Comparison of ENCODE assay signal across 8 cellular contexts in the genomic region with DNA sequence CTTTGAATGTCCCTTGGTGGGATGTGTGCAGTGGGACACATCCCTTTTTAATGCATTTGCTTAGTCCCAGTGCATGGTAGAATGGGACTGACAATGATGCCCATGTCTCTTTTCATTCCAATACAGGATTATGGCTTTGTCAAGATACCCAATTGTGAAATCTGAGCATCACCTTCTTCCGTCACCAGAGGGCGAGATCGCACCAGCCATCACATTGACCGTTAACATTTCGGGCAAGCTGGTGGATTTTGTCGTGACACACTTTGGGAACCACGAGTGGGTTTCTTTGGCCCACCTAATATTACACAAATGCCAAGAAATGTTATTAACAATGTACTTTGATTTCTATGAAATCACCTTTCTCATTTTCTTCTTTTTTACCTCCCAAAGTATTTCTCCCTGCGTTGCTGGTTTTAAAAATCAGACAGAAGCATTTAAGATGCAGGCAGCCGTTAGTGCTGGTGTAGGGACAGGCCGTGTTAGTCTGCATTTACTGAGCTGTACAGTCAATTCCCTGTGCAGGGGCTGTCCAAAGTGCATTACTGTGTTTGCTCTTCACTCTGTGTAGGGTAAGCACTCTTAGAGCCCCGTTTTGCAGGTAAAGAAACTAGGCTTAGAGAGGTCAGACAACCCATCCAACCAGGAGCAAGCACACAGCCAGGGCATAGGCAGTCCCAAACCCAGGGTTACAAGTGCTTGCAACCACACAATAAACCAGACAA. TPM values are rescaled to one million over a fixed set of nuclear protein-coding genes. Genes with fewer than 3 reads are reported as not detected.
DNase-seq lines count a peak whose midpoint lies in the region; ATAC-seq and TF ChIP-seq lines count a peak whose summit lies in the region.

No MANE protein-coding gene starts in this region.

- H3K9me3 ChIP-seq in esophagus squamous epithelium, result no peaks in the 10 kb centered on the region

- TF ChIP-seq CTCF in LNCAP (IDR thresholded peaks at IDR 0.05) (peak; percentile 80), nephron (IDR thresholded peaks at IDR 0.05; ENCODE audit: unreplicated experiment in 3 of 3) (peak in 2 of 3 experiments; percentile 19 to 22), esophagus squamous epithelium (IDR thresholded peaks at IDR 0.05) (peak in 1 of 6 experiments; percentile 46)

- ATAC-seq in GM19452 (IDR thresholded peaks at IDR 0.05; ENCODE audit: unreplicated experiment) (no peak), HG03457 (IDR thresholded peaks at IDR 0.05; ENCODE audit: unreplicated experiment) (no peak)

- no peaks in the 10 kb centered on the region for H3K9me3 Mint-ChIP-seq in activated naive CD4-positive, alpha-beta T cell treated with anti-CD3 and anti-CD28 coated beads for 36 hours
- H3K9me3 Mint-ChIP-seq in nephron, result peaks cover 21% of the 10 kb centered on the region

- H3K36me3 Mint-ChIP-seq in activated naive CD4-positive, alpha-beta T cell treated with anti-CD3 and anti-CD28 coated beads for 36 hours (ENCODE audit: low read depth), result no peaks in the 10 kb centered on the region
- no peaks in the 10 kb centered on the region for H3K36me3 Mint-ChIP-seq in nephron (ENCODE audit: low read depth)

- no peaks in the 10 kb centered on the region for H3K4me1 ChIP-seq in esophagus squamous epithelium

- H3K27ac ChIP-seq in esophagus squamous epithelium, result no peak overlapping the region

- no peaks in the 10 kb centered on the region for H3K4me1 Mint-ChIP-seq in activated naive CD4-positive, alpha-beta T cell treated with anti-CD3 and anti-CD28 coated beads for 36 hours (ENCODE audit: low read depth)
- no peaks in the 10 kb centered on the region for H3K4me1 Mint-ChIP-seq in nephron

- no peaks in the 10 kb centered on the region for H3K27me3 ChIP-seq in esophagus squamous epithelium

- H3K27ac Mint-ChIP-seq in activated naive CD4-positive, alpha-beta T cell treated with anti-CD3 and anti-CD28 coated beads for 36 hours, result no peak overlapping the region
- no peak overlapping the region for H3K27ac Mint-ChIP-seq in nephron

- peaks cover 15% of the 10 kb centered on the region for H3K27me3 Mint-ChIP-seq in activated naive CD4-positive, alpha-beta T cell treated with anti-CD3 and anti-CD28 coated beads for 36 hours (ENCODE audit: low read depth)
- H3K27me3 Mint-ChIP-seq in nephron (ENCODE audit: low read depth), result no peaks in the 10 kb centered on the region

- intact Hi-C loops in activated naive CD4-positive, alpha-beta T cell treated with anti-CD3 and anti-CD28 coated beads for 36 hours (cut with micrococcal nuclease), result no loop called here
- intact Hi-C loops in esophagus squamous epithelium (cut with DNase I), result no loop called here

- no peak overlapping the region for H3K4me3 Mint-ChIP-seq in activated naive CD4-positive, alpha-beta T cell treated with anti-CD3 and anti-CD28 coated beads for 36 hours
- H3K4me3 Mint-ChIP-seq in nephron, result no peak overlapping the region

- CTCF ChIA-PET in activated naive CD4-positive, alpha-beta T cell treated with anti-CD3 and anti-CD28 coated beads for 36 hours (lab: Charles Lee), result interaction anchor here (0.6 kb wide), 1 partner anchor 417 kb away, joined by 3 read pairs; no protein-coding TSS in a partner anchor

- peak; percentile 50 for DNase-seq in activated naive CD4-positive, alpha-beta T cell treated with anti-CD3 and anti-CD28 coated beads for 36 hours
- no peak for DNase-seq in activated naive CD4-positive, alpha-beta T cell treated with anti-CD3 and anti-CD28 coated beads, Interleukin-2, amount 50 U/mL, for 16 hours
- peak in 30 of 56 donors; percentile 1 to 62 (median 6) for DNase-seq in amygdala (lab: John Stamatoyannopoulos, UW)
- DNase-seq in esophagus squamous epithelium (lab: John Stamatoyannopoulos, UW), result no peak

- 42 to 45% methylated on average over 11 of the region's 11 CpGs for WGBS in esophagus squamous epithelium, 2 donors

- no peak overlapping the region for H3K4me3 ChIP-seq in esophagus squamous epithelium

- TF ChIP-seq POLR2A in esophagus squamous epithelium (IDR thresholded peaks at IDR 0.05), result no peak

- H3K36me3 ChIP-seq in esophagus squamous epithelium, result peaks cover 0 to 7% (median 0%) of the 10 kb centered on the region in 3 donors

RNA-seq across cellular contexts. Expression of a gene that starts 46.5 kb away (rescaled TPM):
- not detected for total RNA-seq in activated naive CD4-positive, alpha-beta T cell treated with anti-CD3 and anti-CD28 coated beads for 36 hours
- 10 to 100 TPM; 11.6 to 38.0 (median 20.8) TPM for total RNA-seq in esophagus squamous epithelium

Comparison
In these comparisons a context has a peak if more than half of its experiments do, and no peak if none do; other contexts are left out.
1. DNase-seq: peak in activated naive CD4-positive, alpha-beta T cell treated with anti-CD3 and anti-CD28 coated beads for 36 hours (single experiment) and amygdala (30 of 56); none in activated naive CD4-positive, alpha-beta T cell treated with anti-CD3 and anti-CD28 coated beads, Interleukin-2, amount 50 U/mL, for 16 hours (single experiment) and esophagus squamous epithelium (single experiment).
2. RNA of a gene that starts 46.5 kb away (total RNA-seq): 11.6 to 38.0 TPM in esophagus squamous epithelium; not detected in activated naive CD4-positive, alpha-beta T cell treated with anti-CD3 and anti-CD28 coated beads for 36 hours; every median in the first group is over 10 times any median in the second.